Comparison of ENCODE assay signal across 26 cellular contexts in genomic region chr3:38598791-38599190, GRCh38. TPM values are rescaled to one million over a fixed set of nuclear protein-coding genes. Genes with fewer than 3 reads are reported as not detected.
"Had no signal": no experiment of that assay in that cellular context is flagged by ENCODE, and none has a peak within 500 bp of the region (broad histone marks: within the 10 kb centered on the region; RNA-seq: fewer than 3 reads in every experiment).

No MANE protein-coding gene starts in this region.

- ATAC-seq: activated T-cell treated with anti-CD3 and anti-CD28 coated beads, Interleukin-2, amount 50 U/mL, for 72 hours; body of pancreas; Right ventricle myocardium inferior had no signal

- DNase-seq: activated CD4-positive, alpha-beta memory T cell treated with anti-CD3 and anti-CD28 coated beads, Interleukin-2, amount 10 ng/mL, durations not matched to agents 7 days and 5 days; activated CD4-positive, alpha-beta T cell treated with anti-CD3 and anti-CD28 coated beads, Interleukin-2, amount 10 ng/mL, durations not matched to agents 7 days and 5 days; activated CD4-positive, CD25-positive, alpha-beta regulatory T cell; activated CD8-positive, alpha-beta memory T cell treated with anti-CD3 and anti-CD28 coated beads, Interleukin-2, amount 50 U/mL, for 4 hours; activated naive CD4-positive, alpha-beta T cell; activated T-cell treated with anti-CD3 and anti-CD28 coated beads, Interleukin-2, amount 50 U/mL, for 72 hours; body of pancreas; Kasumi-1; KBM-7; NCI-H1048; NCI-H146; NCI-H2029; NCI-H2107; NCI-H2171 treated with DMSO at 0.1 percent for 48 hours; NCI-H226; NCI-H526; NCI-H774; T-helper 1 cell had no signal

- H3K27ac ChIP-seq: ascending aorta, body of pancreas, SK-N-MC, VCaP had no signal

- H3K36me3 Mint-ChIP-seq: activated naive CD4-positive, alpha-beta T cell treated with anti-CD3 and anti-CD28 coated beads, Interleukin-2, amount 50 U/mL, for 24 hours had no signal

- H3K27ac Mint-ChIP-seq: activated CD4-positive, alpha-beta memory T cell treated with anti-CD3 and anti-CD28 coated beads, Interleukin-2, amount 10 ng/mL, durations not matched to agents 7 days and 5 days; activated CD4-positive, alpha-beta T cell treated with anti-CD3 and anti-CD28 coated beads, Interleukin-2, amount 10 ng/mL, durations not matched to agents 7 days and 5 days; activated naive CD4-positive, alpha-beta T cell treated with anti-CD3 and anti-CD28 coated beads, Interleukin-2, amount 50 U/mL, for 24 hours; activated T-cell treated with anti-CD3 and anti-CD28 coated beads, Interleukin-2, amount 50 U/mL, for 72 hours; activated T-helper 2 cell treated with anti-CD3 and anti-CD28 coated beads, Interferon-gamma antibody, Interleukin-2, Interleukin-4, amounts not matched to agents 10 μg/mL and 5 μg/mL and 100 μg/mL, durations not matched to agents 14 hours and 24 hours and 36 hours had no signal

- H3K36me3 ChIP-seq: ascending aorta had no signal

- H3K4me3 Mint-ChIP-seq: activated CD4-positive, alpha-beta memory T cell treated with anti-CD3 and anti-CD28 coated beads, Interleukin-2, amount 10 ng/mL, durations not matched to agents 7 days and 5 days; activated CD4-positive, alpha-beta T cell treated with anti-CD3 and anti-CD28 coated beads, Interleukin-2, amount 10 ng/mL, durations not matched to agents 7 days and 5 days; activated naive CD4-positive, alpha-beta T cell treated with anti-CD3 and anti-CD28 coated beads, Interleukin-2, amount 50 U/mL, for 24 hours; activated T-cell treated with anti-CD3 and anti-CD28 coated beads, Interleukin-2, amount 50 U/mL, for 72 hours had no signal

- H3K4me1 ChIP-seq: ascending aorta, body of pancreas had no signal

- H3K9me3 ChIP-seq: ascending aorta, body of pancreas had no signal

- H3K4me3 ChIP-seq: ascending aorta, body of pancreas, SK-N-MC had no signal

- H3K4me1 Mint-ChIP-seq: activated CD4-positive, alpha-beta memory T cell treated with anti-CD3 and anti-CD28 coated beads, Interleukin-2, amount 10 ng/mL, durations not matched to agents 7 days and 5 days; activated CD4-positive, alpha-beta T cell treated with anti-CD3 and anti-CD28 coated beads, Interleukin-2, amount 10 ng/mL, durations not matched to agents 7 days and 5 days; activated naive CD4-positive, alpha-beta T cell treated with anti-CD3 and anti-CD28 coated beads, Interleukin-2, amount 50 U/mL, for 24 hours had no signal

- H3K9me3 Mint-ChIP-seq: activated CD4-positive, alpha-beta memory T cell treated with anti-CD3 and anti-CD28 coated beads, Interleukin-2, amount 10 ng/mL, durations not matched to agents 7 days and 5 days; activated CD4-positive, alpha-beta T cell treated with anti-CD3 and anti-CD28 coated beads, Interleukin-2, amount 10 ng/mL, durations not matched to agents 7 days and 5 days; activated naive CD4-positive, alpha-beta T cell treated with anti-CD3 and anti-CD28 coated beads, Interleukin-2, amount 50 U/mL, for 24 hours; activated T-cell treated with anti-CD3 and anti-CD28 coated beads, Interleukin-2, amount 50 U/mL, for 72 hours; activated T-helper 2 cell treated with anti-CD3 and anti-CD28 coated beads, Interferon-gamma antibody, Interleukin-2, Interleukin-4, amounts not matched to agents 10 μg/mL and 5 μg/mL and 100 μg/mL, durations not matched to agents 14 hours and 24 hours and 36 hours had no signal

- H3K27me3 ChIP-seq: ascending aorta, body of pancreas had no signal

RNA-seq across cellular contexts. Expression of gene SCN5A, which starts 50.7 kb away (rescaled TPM):
- total RNA-seq: activated CD4-positive, alpha-beta T cell treated with anti-CD3 and anti-CD28 coated beads, Interleukin-2, amount 10 ng/mL, durations not matched to agents 7 days and 5 days; activated T-helper 2 cell treated with anti-CD3 and anti-CD28 coated beads, Interferon-gamma antibody, Interleukin-2, Interleukin-4, amounts not matched to agents 10 μg/mL and 5 μg/mL and 100 μg/mL, durations not matched to agents 14 hours and 24 hours and 36 hours; bronchial epithelial cell; OCI-LY7 had no signal
